30 cellular contexts compared by ENCODE assay signal in the genomic region with DNA sequence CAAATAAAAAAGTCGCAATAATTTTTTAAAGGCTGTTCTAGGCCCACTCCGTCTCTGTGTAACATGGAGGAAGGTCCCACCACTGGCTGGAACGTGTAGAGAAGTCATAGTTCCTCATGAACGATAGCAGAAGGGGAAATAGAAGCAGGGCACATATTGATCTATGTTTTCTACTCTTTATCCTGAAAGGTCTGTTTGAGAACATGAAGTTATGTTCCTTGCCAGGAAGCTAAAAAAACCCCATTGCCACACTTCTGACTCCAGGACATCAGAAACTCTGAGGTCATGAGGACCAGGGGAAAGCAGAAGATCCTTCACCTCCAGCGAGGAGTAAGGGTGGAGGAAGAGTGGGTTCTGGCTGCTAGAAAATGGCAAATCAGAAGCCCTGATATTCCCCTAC. TPM values are rescaled to one million over a fixed set of nuclear protein-coding genes. Genes with fewer than 3 reads are reported as not detected.
DNase-seq lines count a peak whose midpoint lies in the region; ATAC-seq, FAIRE-seq and TF ChIP-seq lines count a peak whose summit lies in the region.
"Had no signal": no experiment of that assay in that cellular context is flagged by ENCODE, and none has a peak within 500 bp of the region (broad histone marks: within the 10 kb centered on the region; RNA-seq: fewer than 3 reads in every experiment).

No MANE protein-coding gene starts in this region.

- H3K4me2 ChIP-seq in DND-41 (ENCODE audit: insufficient read depth, low read length) (no peak overlapping the region), GM12878 (ENCODE audit: control insufficient read depth, insufficient read depth) (no peak overlapping the region), osteoblast (ENCODE audit: insufficient read depth, low read length) (no peak overlapping the region)

- H3K9ac ChIP-seq in DND-41 (ENCODE audit: low read depth, low read length) (no peak overlapping the region), GM12878 (ENCODE audit: control insufficient read depth, insufficient read depth, low read length) (no peak overlapping the region)

- RAD21 ChIA-PET in GM12878 (lab: Charles Lee; ENCODE audit: unreplicated experiment), result interaction anchor here (1.4 to 4.7 kb wide), 2 partner anchors 24 to 92 kb away, joined by 4 to 43 read pairs; no protein-coding TSS in a partner anchor

- peak; percentile 12; the same call in 1 of the 3 replicates for ATAC-seq in DND-41 (ENCODE audit: insufficient read depth, low read depth)
- ATAC-seq in GM12878, result no peak
- ATAC-seq: activated CD8-positive, alpha-beta T cell treated with anti-CD3 and anti-CD28 coated beads, Interleukin-2, amount 10 ng/mL, durations not matched to agents 7 days and 5 days; activated T-cell treated with anti-CD3 and anti-CD28 coated beads, Interleukin-2, amount 50 U/mL, for 4 hours; CD8-positive, alpha-beta T cell; naive thymus-derived CD4-positive, alpha-beta T cell; Panc1 had no signal

- H3K4me1 Mint-ChIP-seq in type B pancreatic cell (ENCODE audit: unreplicated experiment), result no peaks in the 10 kb centered on the region

- FAIRE-seq in GM12878 (lab: Jason Lieb, UNC), result no peak
- FAIRE-seq: G401.6 had no signal

- no peaks in the 10 kb centered on the region for H3K27me3 Mint-ChIP-seq in type B pancreatic cell

- H3K9me3 ChIP-seq in DND-41 (ENCODE audit: insufficient read depth, low read length, severe bottlenecking) (no peaks in the 10 kb centered on the region), GM12878 (replicated peaks; ENCODE audit: control insufficient read depth, insufficient read depth, low read length) (no peaks in the 10 kb centered on the region), osteoblast (ENCODE audit: low read depth, low read length) (no peaks in the 10 kb centered on the region)
- H3K9me3 ChIP-seq: right atrium auricular region, tibial artery had no signal

- no peaks in the 10 kb centered on the region for H3K4me1 ChIP-seq in DND-41 (ENCODE audit: insufficient read depth, low read length)
- H3K4me1 ChIP-seq in GM12878 (ENCODE audit: control insufficient read depth, insufficient read depth, low read length), result peaks cover 10% of the 10 kb centered on the region
- no peaks in the 10 kb centered on the region for H3K4me1 ChIP-seq in osteoblast (ENCODE audit: insufficient read depth, low read length)
- H3K4me1 ChIP-seq: right atrium auricular region, tibial artery had no signal

- TF ChIP-seq POLR2A in GM12878 (IDR thresholded peaks at IDR 0.05; ENCODE audit: low read depth, low read length), result no peak

- no peak for TF ChIP-seq RAD21 in GM12878 (IDR thresholded peaks at IDR 0.05; ENCODE audit: insufficient read depth, low read depth, low read length)

- TF ChIP-seq EP300 in GM12878 (IDR thresholded peaks at IDR 0.05; ENCODE audit: borderline replicate concordance in 1 of 2, control insufficient read depth in 1 of 2, low read depth in 2 of 2, low read length in 2 of 2), result no peak

- intact Hi-C loops in GM12878 (cut with micrococcal nuclease; ENCODE audit: unreplicated experiment), result no loop called here

- no TSS peak for BruUV-seq in GM12878 (replicated peaks; lab: Mats Ljungman, UMichigan)

- no peak for DNase-seq in DND-41
- DNase-seq in Kasumi-1 (lab: John Stamatoyannopoulos, UW), result peak; percentile 31 to 39
- DNase-seq in GM12878 (ENCODE audit: low read depth, low spot score), result no peak
- DNase-seq in osteoblast (ENCODE audit: insufficient read length, low spot score, missing footprints), result no peak
- no peak for DNase-seq in DMS153 treated with DMSO at 0.1 percent for 48 hours (lab: John Stamatoyannopoulos, UW; ENCODE audit: unreplicated experiment)
- no peak for DNase-seq in activated naive CD4-positive, alpha-beta T cell treated with Interleukin-2 at 50 U/mL for 16 hours
- no peak for DNase-seq in type B pancreatic cell (ENCODE audit: extremely low spot score, unreplicated experiment)
- DNase-seq: activated CD8-positive, alpha-beta T cell treated with anti-CD3 and anti-CD28 coated beads, Interleukin-2, amount 10 ng/mL, durations not matched to agents 7 days and 5 days; activated T-cell treated with anti-CD3 and anti-CD28 coated beads, Interleukin-2, amount 50 U/mL, for 4 hours; CD8-positive, alpha-beta T cell; DMS153; effector memory CD4-positive, alpha-beta T cell; erythroblast; GOT3; head of caudate nucleus; naive thymus-derived CD4-positive, alpha-beta T cell; NCI-H1417; NCI-H2081 treated with DMSO at 0.1 percent for 48 hours; NCI-H446; NCI-H82; SHP77 treated with DMSO at 0.1 percent for 48 hours; T-helper 1 cell; tibial artery had no signal

- TF ChIP-seq CTCF in DND-41 (IDR thresholded peaks at IDR 0.05; ENCODE audit: borderline replicate concordance, extremely low read depth, low read length, poor library complexity, severe bottlenecking) (no peak), GM12878 (IDR thresholded peaks at IDR 0.05 in 2 of 3, conservative IDR thresholded peaks at IDR 0.05 in 1 of 3; ENCODE audit: control insufficient read depth in 2 of 3, extremely low read depth in 1 of 3, insufficient read depth in 1 of 3, low read depth in 3 of 3, low read length in 3 of 3) (no peak), osteoblast (IDR thresholded peaks at IDR 0.05; ENCODE audit: extremely low read depth, low read depth, low read length) (no peak), type B pancreatic cell (conservative IDR thresholded peaks at IDR 0.05) (no peak)

- H3K9me3 Mint-ChIP-seq in type B pancreatic cell, result no peaks in the 10 kb centered on the region
- H3K9me3 Mint-ChIP-seq: activated T-cell treated with anti-CD3 and anti-CD28 coated beads, Interleukin-2, amount 50 U/mL, for 4 hours; CD8-positive, alpha-beta T cell; naive thymus-derived CD4-positive, alpha-beta T cell; stimulated activated naive CD8-positive, alpha-beta T cell treated with anti-CD3 and anti-CD28 coated beads, Interleukin-15, Interleukin-2, amounts not matched to agents 100 ng/mL and 50 ng/mL, for 24 hours had no signal

- no peaks in the 10 kb centered on the region for H3K36me3 Mint-ChIP-seq in type B pancreatic cell
- H3K36me3 Mint-ChIP-seq: CD8-positive, alpha-beta T cell had no signal

- CTCF ChIA-PET in GM12878 (lab: Yijun Ruan, JAX), result interaction anchor here (0.6 to 22.7 kb wide), 8 partner anchors 10 to 276 kb away, joined by 3 to 895 read pairs (median 4); no protein-coding TSS in a partner anchor

- no peak overlapping the region for H3K27ac Mint-ChIP-seq in type B pancreatic cell
- H3K27ac Mint-ChIP-seq: activated CD8-positive, alpha-beta T cell treated with anti-CD3 and anti-CD28 coated beads, Interleukin-2, amount 10 ng/mL, durations not matched to agents 7 days and 5 days; CD8-positive, alpha-beta T cell; stimulated activated naive CD8-positive, alpha-beta T cell treated with anti-CD3 and anti-CD28 coated beads, Interleukin-15, Interleukin-2, amounts not matched to agents 100 ng/mL and 50 ng/mL, for 24 hours had no signal

- H4K20me1 ChIP-seq in DND-41 (ENCODE audit: insufficient read depth, low read length), result no peaks in the 10 kb centered on the region
- H4K20me1 ChIP-seq in GM12878 (ENCODE audit: control insufficient read depth, insufficient read depth), result no peaks in the 10 kb centered on the region
- no peaks in the 10 kb centered on the region for H4K20me1 ChIP-seq in osteoblast (ENCODE audit: insufficient read depth, low read length)

- H3K4me3 Mint-ChIP-seq in type B pancreatic cell, result no peak overlapping the region
- H3K4me3 Mint-ChIP-seq: activated CD8-positive, alpha-beta T cell treated with anti-CD3 and anti-CD28 coated beads, Interleukin-2, amount 10 ng/mL, durations not matched to agents 7 days and 5 days; activated T-cell treated with anti-CD3 and anti-CD28 coated beads, Interleukin-2, amount 50 U/mL, for 4 hours; CD8-positive, alpha-beta T cell; naive thymus-derived CD4-positive, alpha-beta T cell; stimulated activated naive CD8-positive, alpha-beta T cell treated with anti-CD3 and anti-CD28 coated beads, Interleukin-15, Interleukin-2, amounts not matched to agents 100 ng/mL and 50 ng/mL, for 24 hours had no signal

- SMC1A ChIA-PET in GM12878 (lab: Charles Lee; ENCODE audit: uncharacterized antibody, unreplicated experiment), result interaction anchor here (1.0 to 9.5 kb wide), 11 partner anchors 7 to 369 kb away, joined by 3 to 86 read pairs (median 5); a partner anchor contains a TSS

- peaks cover 3% of the 10 kb centered on the region for H3K27me3 ChIP-seq in DND-41 (ENCODE audit: insufficient read depth, low read length, poor library complexity)
- H3K27me3 ChIP-seq in GM12878 (replicated peaks in 1 of 2; ENCODE audit: control insufficient read depth in 2 of 2, insufficient read depth in 2 of 2, low read length in 1 of 2), result no peaks in the 10 kb centered on the region
- H3K27me3 ChIP-seq in osteoblast (ENCODE audit: insufficient read depth, low read length), result no peaks in the 10 kb centered on the region
- H3K27me3 ChIP-seq: right atrium auricular region, tibial artery had no signal

- POLR2A ChIA-PET in GM12878 (lab: Charles Lee), result interaction anchor here (1.6 kb wide), 1 partner anchor 92 kb away, joined by 6 read pairs; no protein-coding TSS in a partner anchor

- H3K4me3 ChIP-seq in DND-41 (ENCODE audit: low read depth in 1 of 2, low read length in 2 of 2) (no peak overlapping the region), GM12878 (no peak overlapping the region), osteoblast (ENCODE audit: insufficient read depth, low read length) (no peak overlapping the region)
- H3K4me3 ChIP-seq: right atrium auricular region, tibial artery had no signal

- H3K36me3 ChIP-seq in DND-41 (ENCODE audit: insufficient read depth, low read length), result no peaks in the 10 kb centered on the region
- H3K36me3 ChIP-seq in GM12878 (ENCODE audit: control insufficient read depth in 2 of 2, insufficient read depth in 2 of 2, low read length in 1 of 2), result no peaks in the 10 kb centered on the region
- no peaks in the 10 kb centered on the region for H3K36me3 ChIP-seq in osteoblast (ENCODE audit: insufficient read depth, low read length)
- H3K36me3 ChIP-seq: right atrium auricular region, tibial artery had no signal

- H3K79me2 ChIP-seq in DND-41 (ENCODE audit: insufficient read depth, low read length), result no peaks in the 10 kb centered on the region
- no peaks in the 10 kb centered on the region for H3K79me2 ChIP-seq in GM12878 (ENCODE audit: control insufficient read depth, insufficient read depth, low read length)
- no peaks in the 10 kb centered on the region for H3K79me2 ChIP-seq in osteoblast (ENCODE audit: insufficient read depth, low read length)

- H2AFZ ChIP-seq in DND-41 (ENCODE audit: low read depth, low read length), result no peak overlapping the region
- H2AFZ ChIP-seq in GM12878 (ENCODE audit: control insufficient read depth, low read depth, low read length), result peak overlapping the region; percentile 41
- H2AFZ ChIP-seq in osteoblast (ENCODE audit: low read length), result peak overlapping the region; percentile 34

- in situ Hi-C loops in GM12878 (cut with MboI), result no loop called here

- 86% methylated on average over 5 of the region's 5 CpGs for WGBS in GM12878 (ENCODE audit: insufficient coverage, insufficient replicate concordance, low lambda C conversion rate, missing lambda C conversion rate)

- H3K27ac ChIP-seq in DND-41 (ENCODE audit: low read length), result no peak overlapping the region
- H3K27ac ChIP-seq in GM12878 (ENCODE audit: control insufficient read depth, insufficient read depth), result no peak overlapping the region
- H3K27ac ChIP-seq in osteoblast (ENCODE audit: low read depth, low read length), result no peak overlapping the region
- H3K27ac ChIP-seq: right atrium auricular region, tibial artery had no signal

RNA-seq across cellular contexts. Expression of a gene that starts 10.8 kb away (rescaled TPM):
- not detected in 2 replicates for total RNA-seq in GM12878 (2013; cell fraction: nucleolus; rRNA removed)
- total RNA-seq in GM12878 (2014; rRNA removed) (0.54 and 0.62 TPM in 2 replicates), GM12878 (2014; rRNA removed; fragmentation: Illumina TruSeq; extraction: Trizol) (0.51 and 0.98 TPM in 2 replicates), GM12878 (2021) (0.48 and 0.56 TPM in 2 replicates), osteoblast (under 0.01 TPM in 2 replicates), type B pancreatic cell (ENCODE audit: low replicate concordance) (2.9 and 8.4 TPM in 2 replicates)
- polyA plus RNA-seq in GM12878 (2011; ENCODE audit: low read depth), result 0.16 TPM
- polyA plus RNA-seq in GM12878 (2011; rRNA removed) (0.52 and 0.59 TPM in 2 replicates), GM12878 (2014; fragmentation: Illumina TruSeq; extraction: Trizol) (0.95 and 1.1 TPM in 2 replicates), GM12878 (2014; fragmentation: Nextera tagmentation; extraction: Ambion mirVana) (1 to 10 TPM in 1 of 2 experiments, under 1 TPM in 1; 0.92 to 1.3 TPM), GM12878 (2014; rRNA removed) (0.59 and 0.96 TPM in 2 replicates), GM12878 (2016; fragmentation: Nextera tagmentation; extraction: Ambion mirVana) (under 1 TPM; 0.30 to 0.79 TPM)
- polyA plus RNA-seq in GM12878 (2011; cell fraction: cytosol; rRNA removed), result 0.17 and 0.22 TPM in 2 replicates
- polyA plus RNA-seq in GM12878 (2011; cell fraction: nucleus; rRNA removed), result 0.16 TPM in 1 of 2 replicates, not detected in the other
- 0.08 and 0.16 TPM in 2 replicates for polyA plus RNA-seq in GM12878 (2012)
- polyA minus RNA-seq in GM12878 (2011; rRNA and poly(A)+ RNA removed), result 0.15 TPM in 1 of 2 replicates, not detected in the other
- not detected in 2 replicates for polyA minus RNA-seq in GM12878 (2011; cell fraction: cytosol; rRNA and poly(A)+ RNA removed)
- polyA minus RNA-seq in GM12878 (2011; cell fraction: nucleus; rRNA and poly(A)+ RNA removed), result not detected in 2 replicates
- total RNA-seq: CD8-positive, alpha-beta T cell; fibroblast of villous mesenchyme; right atrium auricular region had no signal

RNA-seq across cellular contexts. Expression of a gene that starts 38.4 kb away (rescaled TPM):
- not detected in 2 replicates for total RNA-seq in GM12878 (2013; cell fraction: nucleolus; rRNA removed)
- total RNA-seq in GM12878 (2014; rRNA removed) (not detected in 2 replicates), GM12878 (2014; rRNA removed; fragmentation: Illumina TruSeq; extraction: Trizol) (not detected in 2 replicates), GM12878 (2021) (not detected in 2 replicates), osteoblast (not detected in 2 replicates), type B pancreatic cell (ENCODE audit: low replicate concordance) (0.38 TPM in 1 of 2 replicates, not detected in the other)
- polyA plus RNA-seq in GM12878 (2011; ENCODE audit: low read depth), result not detected
- polyA plus RNA-seq in GM12878 (2011; rRNA removed) (not detected in 2 replicates), GM12878 (2014; fragmentation: Illumina TruSeq; extraction: Trizol) (not detected in 2 replicates), GM12878 (2014; fragmentation: Nextera tagmentation; extraction: Ambion mirVana) (not detected), GM12878 (2014; rRNA removed) (not detected in 2 replicates), GM12878 (2016; fragmentation: Nextera tagmentation; extraction: Ambion mirVana) (not detected)
- not detected in 2 replicates for polyA plus RNA-seq in GM12878 (2011; cell fraction: cytosol; rRNA removed)
- not detected in 2 replicates for polyA plus RNA-seq in GM12878 (2011; cell fraction: nucleus; rRNA removed)
- not detected in 2 replicates for polyA plus RNA-seq in GM12878 (2012)
- not detected in 2 replicates for polyA minus RNA-seq in GM12878 (2011; rRNA and poly(A)+ RNA removed)
- polyA minus RNA-seq in GM12878 (2011; cell fraction: cytosol; rRNA and poly(A)+ RNA removed), result not detected in 2 replicates
- not detected in 2 replicates for polyA minus RNA-seq in GM12878 (2011; cell fraction: nucleus; rRNA and poly(A)+ RNA removed)
- total RNA-seq: activated CD8-positive, alpha-beta T cell treated with anti-CD3 and anti-CD28 coated beads, Interleukin-2, amount 10 ng/mL, durations not matched to agents 7 days and 5 days; activated T-cell treated with anti-CD3 and anti-CD28 coated beads, Interleukin-2, amount 50 U/mL, for 4 hours; CD8-positive, alpha-beta T cell; fibroblast of villous mesenchyme; LHCN-M2; naive thymus-derived CD4-positive, alpha-beta T cell; omental fat pad had no signal

RNA-seq across cellular contexts. Expression of a gene that starts 39.2 kb away (rescaled TPM):
- 253 and 256 TPM in 2 replicates for total RNA-seq in GM12878 (2013; cell fraction: nucleolus; rRNA removed)
- total RNA-seq in GM12878 (2014; rRNA removed), result 44.1 and 48.9 TPM in 2 replicates
- total RNA-seq in GM12878 (2014; rRNA removed; fragmentation: Illumina TruSeq; extraction: Trizol), result 28.8 and 29.0 TPM in 2 replicates
- total RNA-seq in GM12878 (2021), result 24.8 and 26.3 TPM in 2 replicates
- 5.7 TPM for polyA plus RNA-seq in GM12878 (2011; ENCODE audit: low read depth)
- polyA plus RNA-seq in GM12878 (2011; rRNA removed), result 42.1 and 55.8 TPM in 2 replicates
- polyA plus RNA-seq in GM12878 (2011; cell fraction: cytosol; rRNA removed), result 24.9 and 36.8 TPM in 2 replicates
- polyA plus RNA-seq in GM12878 (2011; cell fraction: nucleus; rRNA removed), result 48.4 and 51.8 TPM in 2 replicates
- polyA plus RNA-seq in GM12878 (2012), result 9.4 and 15.2 TPM in 2 replicates
- 24.5 and 29.6 TPM in 2 replicates for polyA plus RNA-seq in GM12878 (2014; fragmentation: Illumina TruSeq; extraction: Trizol)
- 10 to 100 TPM in 1 of 2 experiments, 1 to 10 TPM in 1; 7.5 to 13.0 TPM for polyA plus RNA-seq in GM12878 (2014; fragmentation: Nextera tagmentation; extraction: Ambion mirVana)
- polyA plus RNA-seq in GM12878 (2014; rRNA removed), result 21.2 and 29.6 TPM in 2 replicates
- 10 to 100 TPM; 21.0 to 21.5 TPM for polyA plus RNA-seq in GM12878 (2016; fragmentation: Nextera tagmentation; extraction: Ambion mirVana)
- polyA minus RNA-seq in GM12878 (2011; rRNA and poly(A)+ RNA removed), result 28.0 and 32.3 TPM in 2 replicates
- 9.8 and 14.3 TPM in 2 replicates for polyA minus RNA-seq in GM12878 (2011; cell fraction: cytosol; rRNA and poly(A)+ RNA removed)
- polyA minus RNA-seq in GM12878 (2011; cell fraction: nucleus; rRNA and poly(A)+ RNA removed), result 60.7 and 118 TPM in 2 replicates
- total RNA-seq in osteoblast, result 10.3 and 11.6 TPM in 2 replicates
- total RNA-seq in type B pancreatic cell (ENCODE audit: low replicate concordance), result 5.9 and 8.4 TPM in 2 replicates

Comparison
In these comparisons a context has a peak if more than half of its experiments do, and no peak if none do; other contexts are left out.
1. DNase-seq: peak in Kasumi-1 (2 of 2); none in DND-41 (single experiment), GM12878 (single experiment), osteoblast (single experiment), DMS153 treated with DMSO at 0.1 percent for 48 hours (single experiment), activated naive CD4-positive, alpha-beta T cell treated with Interleukin-2 at 50 U/mL for 16 hours (single experiment) and type B pancreatic cell (single experiment).